11 cellular contexts compared by ENCODE assay signal in genomic region chr7:74405191-74405898, GRCh38. TPM values are rescaled to one million over a fixed set of nuclear protein-coding genes. Genes with fewer than 3 reads are reported as not detected.
A peak's percentile ranks its signal among the peaks of the same experiment; 100 is the strongest.
DNase-seq lines count a peak whose midpoint lies in the region; ATAC-seq and TF ChIP-seq lines count a peak whose summit lies in the region.
"Had no signal": no experiment of that assay in that cellular context is flagged by ENCODE, and none has a peak within 500 bp of the region (broad histone marks: within the 10 kb centered on the region; RNA-seq: fewer than 3 reads in every experiment).

No MANE protein-coding gene starts in this region.

- H3K36me3 ChIP-seq in GM23248 (ENCODE audit: low read depth) (peaks cover 3% of the 10 kb centered on the region; the same call in 1 of the 2 replicates), RWPE2 (ENCODE audit: low read depth) (peaks cover 6% of the 10 kb centered on the region), spleen (peaks cover 0 to 47% (median 10%) of the 10 kb centered on the region in 6 donors)

- no peak overlapping the region for H2AFZ ChIP-seq in GM23248

- H3K9me2 ChIP-seq in GM23248 (ENCODE audit: insufficient read depth) = no peaks in the 10 kb centered on the region

- H3K4me2 ChIP-seq in GM23248 (ENCODE audit: unreplicated experiment) = no peak overlapping the region

- H3K4me3 ChIP-seq in AG04449 (ENCODE audit: low read depth, low read length) (no peak overlapping the region), GM23248 (no peak overlapping the region), RWPE2 (ENCODE audit: severe bottlenecking) (no peak overlapping the region), spleen (no peak overlapping the region)

- CTCF ChIA-PET in AG04449 (lab: Yijun Ruan, JAX) = interaction anchor here (1.1 to 24.1 kb wide), 6 partner anchors 8 to 195 kb away, joined by 3 to 809 read pairs (median 6); partner anchors contain the start of gene LAT2

- no peak overlapping the region for H3K9ac ChIP-seq in GM23248

- H3K79me2 ChIP-seq in GM23248 (ENCODE audit: insufficient read depth) = no peaks in the 10 kb centered on the region

- peaks cover 2% of the 10 kb centered on the region for H3K4me1 Mint-ChIP-seq in activated T-cell treated with anti-CD3 and anti-CD28 coated beads, Interleukin-2, amount 50 U/mL, for 4 hours (ENCODE audit: low read depth)

- H3K9me3 ChIP-seq in GM23248 (ENCODE audit: low read depth) = no peaks in the 10 kb centered on the region
- no peaks in the 10 kb centered on the region for H3K9me3 ChIP-seq in RWPE2 (ENCODE audit: severe bottlenecking)
- H3K9me3 ChIP-seq in spleen = no peaks in the 10 kb centered on the region

- 0 out of 2 replicates have a peak, but pooled peaks cover 3% of the 10 kb centered on the region for H3F3A ChIP-seq in GM23248 (ENCODE audit: insufficient read depth)

- H3K4me3 Mint-ChIP-seq in activated T-cell treated with anti-CD3 and anti-CD28 coated beads, Interleukin-2, amount 50 U/mL, for 4 hours = no peak overlapping the region
- H3K4me3 Mint-ChIP-seq: dendritic cell treated with granulocyte-macrophage colony-stimulating factor and Interleukin-4, amounts not matched to agents 40 ng/mL and 50 ng/mL, for 4 days; stimulated activated naive B cell treated with anti-CD40 and anti-IgM and Interleukin-4, amounts not matched to agents 10 μg/mL and 1 μg/mL and 100 μg/mL, for 72 hours; T-helper 1 cell treated with Interleukin-12 subunit alpha and Interleukin-12 subunit beta and Interleukin-4 antibody, amounts not matched to agents 30 μg/mL and 1 μg/mL, for 36 hours had no signal

- H3K36me3 Mint-ChIP-seq in activated T-cell treated with anti-CD3 and anti-CD28 coated beads, Interleukin-2, amount 50 U/mL, for 4 hours (ENCODE audit: insufficient read depth) = no peaks in the 10 kb centered on the region

- in situ Hi-C loops in GM23248 (cut with MboI) = loop anchor here (10.0 kb wide), 1 partner anchor 341 kb away; no protein-coding TSS in a partner anchor

- ATAC-seq in RWPE2 (ENCODE audit: low read depth) (peak; percentile 26; the same call in 1 of the 3 replicates), left ventricle myocardium superior (peak; percentile 34), GM18505 (IDR thresholded peaks at IDR 0.05; ENCODE audit: unreplicated experiment) (no peak)
- no peak for ATAC-seq in activated T-cell treated with anti-CD3 and anti-CD28 coated beads, Interleukin-2, amount 50 U/mL, for 4 hours
- ATAC-seq: stimulated activated naive B cell treated with anti-CD40 and anti-IgM and Interleukin-4, amounts not matched to agents 10 μg/mL and 1 μg/mL and 100 μg/mL, for 72 hours had no signal

- TF ChIP-seq POLR2A in GM18505 (IDR thresholded peaks at IDR 0.05; ENCODE audit: borderline replicate concordance, extremely low read depth, insufficient read depth, insufficient read length) = no peak
- no peak for TF ChIP-seq POLR2A in spleen (IDR thresholded peaks at IDR 0.05)

- no peaks in the 10 kb centered on the region for H4K20me1 ChIP-seq in GM23248 (ENCODE audit: insufficient read depth)

- DNase-seq in AG04449 (ENCODE audit: low read depth, low spot score) = no peak
- DNase-seq in GM23248 = peak; percentile 33
- no peak for DNase-seq in RWPE2 (ENCODE audit: low spot score)
- no peak for DNase-seq in left ventricle myocardium superior
- no peak for DNase-seq in activated CD8-positive, alpha-beta memory T cell treated with anti-CD3 and anti-CD28 coated beads, Interleukin-2, amount 50 U/mL, for 4 hours
- no peak for DNase-seq in spleen
- DNase-seq in activated T-cell treated with anti-CD3 and anti-CD28 coated beads, Interleukin-2, amount 50 U/mL, for 4 hours = no peak
- DNase-seq: stimulated activated naive B cell treated with anti-CD40 and anti-IgM and Interleukin-4, amounts not matched to agents 10 μg/mL and 1 μg/mL and 100 μg/mL, for 72 hours had no signal

- POLR2A ChIA-PET in AG04449 (lab: Yijun Ruan, JAX) = no interaction called here

- TF ChIP-seq CTCF in AG04449 (IDR thresholded peaks at IDR 0.05; ENCODE audit: insufficient read depth, low read length, missing control alignments) (peak; percentile 35), RWPE2 (IDR thresholded peaks at IDR 0.05; ENCODE audit: poor library complexity, severe bottlenecking) (peak; percentile 53), spleen (IDR thresholded peaks at IDR 0.05 in 8 of 11, conservative IDR thresholded peaks at IDR 0.05 in 3 of 11) (peak in 1 of 11 experiments; percentile 22)

- H3K27me3 Mint-ChIP-seq in activated T-cell treated with anti-CD3 and anti-CD28 coated beads, Interleukin-2, amount 50 U/mL, for 4 hours (ENCODE audit: low read depth) = no peaks in the 10 kb centered on the region
- H3K27me3 Mint-ChIP-seq: stimulated activated naive B cell treated with anti-CD40 and anti-IgM and Interleukin-4, amounts not matched to agents 10 μg/mL and 1 μg/mL and 100 μg/mL, for 72 hours had no signal

- 79 to 82% methylated on average over 24 to 30 of the region's 31 CpGs for WGBS in GM23248 (ENCODE audit: low coverage in 1 of 2, low lambda C conversion rate in 2 of 2, missing lambda C conversion rate in 2 of 2), 2 experiments
- 85 to 91% (median 88%) methylated on average over 24 to 31 of the region's 31 CpGs for WGBS in spleen, 5 donors

- H3K27me3 ChIP-seq in GM23248 (replicated peaks; ENCODE audit: insufficient read depth) (no peaks in the 10 kb centered on the region), RWPE2 (ENCODE audit: insufficient read depth, poor library complexity, severe bottlenecking) (no peaks in the 10 kb centered on the region), spleen (replicated peaks in 1 of 7) (no peaks in the 10 kb centered on the region)

- no peaks in the 10 kb centered on the region for H3K9me3 Mint-ChIP-seq in activated T-cell treated with anti-CD3 and anti-CD28 coated beads, Interleukin-2, amount 50 U/mL, for 4 hours
- H3K9me3 Mint-ChIP-seq: dendritic cell treated with granulocyte-macrophage colony-stimulating factor and Interleukin-4, amounts not matched to agents 40 ng/mL and 50 ng/mL, for 4 days; stimulated activated naive B cell treated with anti-CD40 and anti-IgM and Interleukin-4, amounts not matched to agents 10 μg/mL and 1 μg/mL and 100 μg/mL, for 72 hours; T-helper 1 cell treated with Interleukin-12 subunit alpha and Interleukin-12 subunit beta and Interleukin-4 antibody, amounts not matched to agents 30 μg/mL and 1 μg/mL, for 36 hours had no signal

- no peak overlapping the region for H3K27ac ChIP-seq in GM23248
- no peak overlapping the region for H3K27ac ChIP-seq in RWPE2 (ENCODE audit: poor library complexity, severe bottlenecking)
- H3K27ac ChIP-seq in spleen = no peak overlapping the region

- intact Hi-C loops in left ventricle myocardium superior (cut with micrococcal nuclease) (no loop called here), spleen (cut with DNase I; ENCODE audit: low total_unique reads) (loop anchor here (10.0 kb wide), 1 partner anchor 541 kb away; the partner anchor contains the start of gene TMEM270)

- H3K4me1 ChIP-seq in GM23248 (ENCODE audit: insufficient read depth) (no peaks in the 10 kb centered on the region), RWPE2 (ENCODE audit: insufficient read depth, poor library complexity, severe bottlenecking) (no peaks in the 10 kb centered on the region), spleen (no peaks in the 10 kb centered on the region)

RNA-seq across cellular contexts. Expression of gene GTF2IRD1, which starts 48.4 kb away (rescaled TPM):
- total RNA-seq in GM23248 (2014; rRNA removed; shearing (Covaris generic)) = 3.7 and 8.6 TPM in 2 replicates
- polyA plus RNA-seq in GM23248 (2016; fragmentation: Nextera tagmentation; extraction: Ambion mirVana) = 6.6 and 7.0 TPM in 2 replicates
- 19.5 TPM for total RNA-seq in left ventricle myocardium superior
- total RNA-seq in spleen = 1 to 10 TPM; 2.9 to 6.6 (median 4.6) TPM
- 1 to 10 TPM; 2.4 to 3.1 (median 2.6) TPM for polyA plus RNA-seq in spleen
- 1 to 10 TPM; 1.6 to 2.6 (median 1.9) TPM for total RNA-seq in activated T-cell treated with anti-CD3 and anti-CD28 coated beads, Interleukin-2, amount 50 U/mL, for 4 hours

Comparison
In these comparisons a context has a peak if more than half of its experiments do, and no peak if none do; other contexts are left out.
1. ATAC-seq: peak in RWPE2 (single experiment) and left ventricle myocardium superior (single experiment); none in GM18505 (single experiment) and activated T-cell treated with anti-CD3 and anti-CD28 coated beads, Interleukin-2, amount 50 U/mL, for 4 hours (0 of 2).